In the genomic region with DNA sequence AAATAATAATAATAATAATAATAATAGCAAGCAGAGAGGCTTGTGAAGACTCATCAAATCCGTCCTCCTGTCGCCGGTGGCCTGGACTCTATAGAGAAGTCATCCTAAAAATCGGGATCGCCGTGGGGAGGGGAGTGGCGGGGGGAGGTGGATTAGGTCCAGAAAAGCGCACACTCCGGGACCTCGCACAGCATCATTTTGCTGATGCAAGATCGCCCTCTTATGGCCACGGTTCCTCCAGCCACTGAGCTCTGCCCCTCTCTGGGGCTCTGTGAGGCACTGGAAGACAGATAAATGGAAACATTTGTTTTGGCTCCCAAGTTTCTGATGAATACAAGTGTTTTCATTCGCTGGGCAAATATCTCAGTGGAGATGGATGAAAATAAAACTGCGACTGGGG, we compare ENCODE assay signal across 8 cellular contexts.
DNase-seq lines count a peak whose midpoint lies in the region; ATAC-seq and TF ChIP-seq lines count a peak whose summit lies in the region.

No MANE protein-coding gene starts in this region.

- H3K27ac ChIP-seq in gastroesophageal sphincter: no peak overlapping the region
- no peak overlapping the region for H3K27ac ChIP-seq in prostate gland

- H3K9me3 ChIP-seq in gastroesophageal sphincter (no peaks in the 10 kb centered on the region), prostate gland (no peaks in the 10 kb centered on the region)

- no peak for TF ChIP-seq POLR2A in gastroesophageal sphincter (IDR thresholded peaks at IDR 0.05)
- TF ChIP-seq POLR2A in prostate gland (IDR thresholded peaks at IDR 0.05): no peak

- no peak overlapping the region for H3K4me3 ChIP-seq in gastroesophageal sphincter
- no peak overlapping the region for H3K4me3 ChIP-seq in prostate gland

- intact Hi-C loops in prostate gland (cut with DNase I): no loop called here

- WGBS in gastroesophageal sphincter (ENCODE audit: low coverage in 1 of 2), 2 donors: 0 to 27% methylated on average over 4 to 5 of the region's 14 CpGs
- WGBS in prostate gland: 3% methylated on average over 14 of the region's 14 CpGs

- H3K36me3 ChIP-seq in gastroesophageal sphincter (no peaks in the 10 kb centered on the region), prostate gland (no peaks in the 10 kb centered on the region)

- DNase-seq in NCI-H510A treated with DMSO at 0.1 percent for 48 hours (lab: John Stamatoyannopoulos, UW) (peak; percentile 45), NCI-H510A (lab: John Stamatoyannopoulos, UW) (no peak), M059J (ENCODE audit: low read depth) (peak; percentile 30), UCSD-AML1 (lab: John Stamatoyannopoulos, UW; ENCODE audit: unreplicated experiment) (peak; percentile 61), prostate gland (ENCODE audit: low spot score) (peak; percentile 19), GM19240 (ENCODE audit: insufficient read length, low spot score) (no peak)

- TF ChIP-seq EP300 in gastroesophageal sphincter (IDR thresholded peaks at IDR 0.05): no peak

- H3K27me3 ChIP-seq in gastroesophageal sphincter (peaks cover 91% of the 10 kb centered on the region), prostate gland (replicated peaks; ENCODE audit: insufficient read depth) (peaks cover 8% of the 10 kb centered on the region)

- TF ChIP-seq CTCF in gastroesophageal sphincter (IDR thresholded peaks at IDR 0.05): peak in 1 of 4 experiments; percentile 53
- TF ChIP-seq CTCF in prostate gland (IDR thresholded peaks at IDR 0.05): peak in 3 of 4 experiments; percentile 37 to 44 (median 44)

- peak; percentile 61 for ATAC-seq in gastroesophageal sphincter
- no peak for ATAC-seq in GM18907 (IDR thresholded peaks at IDR 0.05; ENCODE audit: unreplicated experiment)

- H3K4me1 ChIP-seq in gastroesophageal sphincter (no peaks in the 10 kb centered on the region), prostate gland (replicated peaks) (no peaks in the 10 kb centered on the region)

Comparison
In these comparisons a context has a peak if more than half of its experiments do, and no peak if none do; other contexts are left out.
1. DNase-seq: peak in NCI-H510A treated with DMSO at 0.1 percent for 48 hours (single experiment), M059J (single experiment), UCSD-AML1 (single experiment) and prostate gland (single experiment); none in NCI-H510A (single experiment) and GM19240 (single experiment).